1 cellular context compared by ENCODE assay signal in genomic region chr4:74934822-74935326, GRCh38.
TF ChIP-seq lines count a peak whose summit lies in the region.

No MANE protein-coding gene starts in this region.

TF ChIP-seq in H1, 55 proteins besides CTCF, POLR2A, EP300 and RAD21 (continued from another document):
- TF ChIP-seq ATF2 (IDR thresholded peaks at IDR 0.05; ENCODE audit: low read length) (no peak), SIX5 (IDR thresholded peaks at IDR 0.05; ENCODE audit: low read depth, low read length) (no peak)
